In genomic region chrX:19343085-19343461, GRCh38 we compare ENCODE assay signal across 8 cellular contexts. TPM values are rescaled to one million over a fixed set of nuclear protein-coding genes. Genes with fewer than 3 reads are reported as not detected.
A peak's percentile ranks its signal among the peaks of the same experiment; 100 is the strongest.
DNase-seq lines count a peak whose midpoint lies in the region; ATAC-seq, FAIRE-seq and TF ChIP-seq lines count a peak whose summit lies in the region.

No MANE protein-coding gene starts in this region.

- H2AFZ ChIP-seq in fibroblast of lung (ENCODE audit: low read length), result peak overlapping the region; percentile 41

- no peak for TF ChIP-seq POLR2A in GM12891 (IDR thresholded peaks at IDR 0.05; ENCODE audit: low read depth, low read length)
- no peak for TF ChIP-seq POLR2A in sigmoid colon (IDR thresholded peaks at IDR 0.05)

- peak overlapping the region; percentile 78 for H3K4me3 ChIP-seq in SJCRH30
- H3K4me3 ChIP-seq in fibroblast of lung (replicated peaks in 1 of 4; ENCODE audit: control extremely low read depth in 1 of 4, insufficient read depth in 1 of 4, low read depth in 3 of 4, low read length in 4 of 4), result peak overlapping the region in 3 of 4 experiments; percentile 5 to 69 (median 62)
- H3K4me3 ChIP-seq in sigmoid colon, result peak overlapping the region; percentile 7 to 74 (median 69)

- intact Hi-C loops in sigmoid colon (cut with DNase I) (loop anchor here (10.0 kb wide), 3 partner anchors 358 to 668 kb away; partner anchors contain the start of genes PHKA2 and RS1), sciatic nerve (cut with DNase I) (no loop called here)

- peak; percentile 5 for FAIRE-seq in GM12891 (lab: Jason Lieb, UNC)

- H3K9me3 ChIP-seq in SJCRH30 (replicated peaks) (no peaks in the 10 kb centered on the region), fibroblast of lung (ENCODE audit: control insufficient read depth, insufficient read depth, low read depth, low read length) (no peaks in the 10 kb centered on the region), sigmoid colon (no peaks in the 10 kb centered on the region)

- H3K4me1 ChIP-seq in SJCRH30 (peaks cover 5% of the 10 kb centered on the region; the same call in 1 of the 2 replicates), fibroblast of lung (ENCODE audit: control insufficient read depth, extremely low read depth, insufficient read depth, low read length) (no peaks in the 10 kb centered on the region), sigmoid colon (peaks cover 0 to 14% (median 9%) of the 10 kb centered on the region in 4 donors)

- H3K9ac ChIP-seq in fibroblast of lung (ENCODE audit: insufficient read depth, low read length), result no peak overlapping the region

- WGBS in sigmoid colon, 2 donors, result 35 to 40% methylated on average over 10 of the region's 10 CpGs

- no peaks in the 10 kb centered on the region for H4K20me1 ChIP-seq in fibroblast of lung (ENCODE audit: control insufficient read depth, extremely low read depth, insufficient read depth, low read length)

- peaks cover 22% of the 10 kb centered on the region for H3K79me2 ChIP-seq in fibroblast of lung (ENCODE audit: control insufficient read depth, insufficient read depth, low read length)

- DNase-seq in GM12891 (ENCODE audit: insufficient read length, low spot score), result no peak
- DNase-seq in SJCRH30, result no peak
- no peak for DNase-seq in fibroblast of lung (ENCODE audit: low read depth in 2 of 2)
- no peak for DNase-seq in sigmoid colon
- no peak for DNase-seq in Kasumi-1 (lab: John Stamatoyannopoulos, UW)
- no peak for DNase-seq in sciatic nerve (ENCODE audit: low spot score)
- DNase-seq in SKM-1 treated with dmso at 0.1 percent for 144 hours (lab: John Stamatoyannopoulos, UW; ENCODE audit: unreplicated experiment), result no peak

- peaks cover 11% of the 10 kb centered on the region for H3K36me3 ChIP-seq in SJCRH30
- no peaks in the 10 kb centered on the region for H3K36me3 ChIP-seq in fibroblast of lung (ENCODE audit: control insufficient read depth, insufficient read depth, low read length)
- H3K36me3 ChIP-seq in sigmoid colon, result no peaks in the 10 kb centered on the region

- ATAC-seq in HG02884 (IDR thresholded peaks at IDR 0.05; ENCODE audit: unreplicated experiment), result no peak
- ATAC-seq in sciatic nerve, result no peak

- TF ChIP-seq CTCF in fibroblast of lung (conservative IDR thresholded peaks at IDR 0.05 in 1 of 2, IDR thresholded peaks at IDR 0.05 in 1 of 2; ENCODE audit: low read depth in 1 of 2, low read length in 2 of 2) (no peak), sigmoid colon (IDR thresholded peaks at IDR 0.05) (no peak)

- H3K27ac ChIP-seq in SJCRH30, result peak overlapping the region; percentile 51
- no peak overlapping the region for H3K27ac ChIP-seq in fibroblast of lung (ENCODE audit: insufficient read depth, low read length)
- peak overlapping the region; percentile 83 to 95 (median 92) for H3K27ac ChIP-seq in sigmoid colon

- no peaks in the 10 kb centered on the region for H3K27me3 ChIP-seq in SJCRH30
- H3K27me3 ChIP-seq in fibroblast of lung (ENCODE audit: control insufficient read depth, insufficient read depth, low read length), result no peaks in the 10 kb centered on the region
- H3K27me3 ChIP-seq in sigmoid colon, result no peaks in the 10 kb centered on the region

- H3K4me2 ChIP-seq in fibroblast of lung (ENCODE audit: extremely low read depth, insufficient read depth, low read length), result peak overlapping the region; percentile 89

- TF ChIP-seq EP300 in sigmoid colon (IDR thresholded peaks at IDR 0.05), result no peak

TF ChIP-seq in GM12891, 5 proteins besides CTCF, POLR2A, EP300 and RAD21:
- no peak for TF ChIP-seq POU2F2 (IDR thresholded peaks at IDR 0.05; ENCODE audit: low read depth, low read length)
- TF ChIP-seq SPI1 (IDR thresholded peaks at IDR 0.05; ENCODE audit: low read depth, low read length), result no peak
- TF ChIP-seq POLR2AphosphoS5 (IDR thresholded peaks at IDR 0.05; ENCODE audit: low read depth, low read length), result no peak
- no peak for TF ChIP-seq PAX5 (IDR thresholded peaks at IDR 0.05; ENCODE audit: insufficient read depth, low read length, severe bottlenecking)
- TF ChIP-seq TAF1 (IDR thresholded peaks at IDR 0.05; ENCODE audit: low read depth, low read length), result no peak
TF ChIP-seq in GM12891: peak in this region for 0.

RNA-seq across cellular contexts. Expression of gene PDHA1, which starts 0.7 kb away (rescaled TPM):
- polyA plus RNA-seq in GM12891 (2012; ENCODE audit: low read depth, missing spikeins), result 136 TPM
- 378 and 393 TPM in 2 replicates for total RNA-seq in SJCRH30 (2014; rRNA removed; shearing (Covaris generic))
- total RNA-seq in fibroblast of lung, result 57.5 and 73.2 TPM in 2 replicates
- 161 and 200 TPM in 2 replicates for polyA plus RNA-seq in fibroblast of lung
- 120 and 129 TPM in 2 replicates for polyA plus RNA-seq in fibroblast of lung (2012)
- polyA minus RNA-seq in fibroblast of lung (ENCODE audit: low replicate concordance), result 38.7 and 64.4 TPM in 2 replicates
- 10 to 100 TPM; 51.7 to 71.3 (median 60.3) TPM for total RNA-seq in sigmoid colon
- polyA plus RNA-seq in sigmoid colon, result 100 to 1,000 TPM; 136 to 222 (median 209) TPM
- total RNA-seq in sciatic nerve, result 105 TPM
